15 cellular contexts compared by ENCODE assay signal in the genomic region with DNA sequence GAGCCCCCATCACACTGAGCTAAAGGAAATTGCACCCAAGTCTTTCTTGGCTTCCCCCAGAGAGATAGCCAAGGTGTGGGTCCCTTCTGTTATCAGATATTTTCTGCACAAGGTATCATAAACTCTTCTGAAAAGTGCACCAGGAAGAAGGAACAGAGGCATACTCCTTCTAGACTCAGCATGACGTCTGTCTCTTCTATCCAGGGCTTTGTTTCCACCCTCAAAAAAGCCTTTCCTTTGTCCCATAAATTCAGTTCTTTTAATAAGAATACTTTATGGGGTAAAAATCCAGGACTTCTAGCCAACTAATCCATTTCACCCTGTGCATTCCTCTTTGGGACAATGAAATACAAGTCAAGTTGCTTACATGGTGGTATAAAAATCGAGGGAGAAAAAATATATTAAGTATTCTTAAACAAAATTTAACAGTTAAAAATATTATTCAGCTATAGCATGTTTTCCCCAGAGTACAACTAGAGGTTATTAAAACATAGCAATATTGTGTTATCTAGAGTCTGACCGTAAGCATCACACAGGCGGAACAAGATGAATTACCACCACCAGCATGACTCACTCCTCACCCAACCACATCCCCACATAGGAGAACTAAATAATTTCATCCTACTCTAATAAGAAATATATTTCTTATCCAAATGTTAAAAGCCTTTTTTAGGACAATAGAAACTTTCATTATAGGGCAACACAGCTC.
DNase-seq lines count a peak whose midpoint lies in the region; TF ChIP-seq lines count a peak whose summit lies in the region.
"Had no signal": no experiment of that assay in that cellular context is flagged by ENCODE, and none has a peak within 500 bp of the region (broad histone marks: within the 10 kb centered on the region; RNA-seq: fewer than 3 reads in every experiment).

No MANE protein-coding gene starts in this region.

- peaks cover 14% of the 10 kb centered on the region for H3K4me1 Mint-ChIP-seq in nephron progenitor cell
- H3K4me1 Mint-ChIP-seq: stimulated activated naive CD8-positive, alpha-beta T cell treated with anti-CD3 and anti-CD28 coated beads, Interleukin-15, amount 100 ng/mL, for 72 hours had no signal

- peaks cover 4% of the 10 kb centered on the region for H3K27me3 Mint-ChIP-seq in nephron progenitor cell (ENCODE audit: low read depth, poor library complexity)
- H3K27me3 Mint-ChIP-seq: stimulated activated naive CD8-positive, alpha-beta T cell treated with anti-CD3 and anti-CD28 coated beads, Interleukin-15, amount 100 ng/mL, for 72 hours had no signal

- no peaks in the 10 kb centered on the region for H3K36me3 Mint-ChIP-seq in nephron progenitor cell (ENCODE audit: low read depth)

- TF ChIP-seq CTCF in epithelial cell of proximal tubule (conservative IDR thresholded peaks at IDR 0.05; ENCODE audit: low read depth, low read length) (no peak), nephron progenitor cell (IDR thresholded peaks at IDR 0.05) (no peak)

- intact Hi-C loops in posterior cingulate gyrus (cut with DNase I), result no loop called here

- in situ Hi-C loops in Caki2 (cut with HindIII; ENCODE audit: low pct_unique_long_range_greater_than_20kb, low sequenced_read_pairs), result no loop called here

- no peaks in the 10 kb centered on the region for H3K9me3 Mint-ChIP-seq in nephron progenitor cell

- H3K27ac Mint-ChIP-seq in nephron progenitor cell, result peak overlapping the region; percentile 47
- H3K27ac Mint-ChIP-seq: stimulated activated naive CD8-positive, alpha-beta T cell treated with anti-CD3 and anti-CD28 coated beads, Interleukin-15, amount 100 ng/mL, for 72 hours had no signal

- DNase-seq in Caki2 (ENCODE audit: low read depth) (peak; percentile 62), OCI-M1 (lab: John Stamatoyannopoulos, UW) (peak; percentile 58), epithelial cell of proximal tubule (ENCODE audit: low read depth) (peak; percentile 58), nephron progenitor cell (no peak), middle frontal gyrus (ENCODE audit: extremely low spot score, low spot score) (no peak), cerebellum (ENCODE audit: low spot score) (no peak), posterior cingulate gyrus (no peak), NCI-H2107 treated with DMSO at 0.1 percent for 48 hours (lab: John Stamatoyannopoulos, UW; ENCODE audit: unreplicated experiment) (no peak)
- DNase-seq: C1 segment of cervical spinal cord; central memory CD4-positive, alpha-beta T cell; H7; MM.1S; NCI-H345; Peyer's patch; stimulated activated naive CD8-positive, alpha-beta T cell treated with anti-CD3 and anti-CD28 coated beads, Interleukin-15, amount 100 ng/mL, for 72 hours had no signal

- no peak overlapping the region for H3K4me3 Mint-ChIP-seq in nephron progenitor cell
- H3K4me3 Mint-ChIP-seq: stimulated activated naive CD8-positive, alpha-beta T cell treated with anti-CD3 and anti-CD28 coated beads, Interleukin-15, amount 100 ng/mL, for 72 hours had no signal

- H3K4me3 ChIP-seq in epithelial cell of proximal tubule (ENCODE audit: low read depth, low read length), result no peak overlapping the region
- H3K4me3 ChIP-seq: Peyer's patch had no signal

Comparison
In these comparisons a context has a peak if more than half of its experiments do, and no peak if none do; other contexts are left out.
1. DNase-seq: peak in Caki2 (single experiment), OCI-M1 (single experiment) and epithelial cell of proximal tubule (single experiment); none in nephron progenitor cell (single experiment), middle frontal gyrus (single experiment), cerebellum (single experiment), posterior cingulate gyrus (0 of 10) and NCI-H2107 treated with DMSO at 0.1 percent for 48 hours (single experiment).